Comparison of ENCODE assay signal across 1 cellular context in genomic region chr10:89644967-89645741, GRCh38.
TF ChIP-seq lines count a peak whose summit lies in the region.

Gene PANK1, minus strand, starts transcription at chr10:89645242. Its CDS starts 351 bp downstream, at chr10:89644891.

TF ChIP-seq in HepG2, 621 proteins besides CTCF, POLR2A, EP300 and RAD21 (continued from another document and continues in another):
- no peak for TF ChIP-seq ZBTB40 (IDR thresholded peaks at IDR 0.05)
- TF ChIP-seq ZBTB40 (CRISPR knock-in tag; IDR thresholded peaks at IDR 0.05) = 0 out of 2 replicates have a peak, but pooled peaks have one; percentile 11
- peak; percentile 74; the same call in 1 of the 2 replicates for TF ChIP-seq ZSCAN31 (CRISPR knock-in tag; IDR thresholded peaks at IDR 0.05; ENCODE audit: low read depth)
- TF ChIP-seq KDM1A (CRISPR knock-in tag; IDR thresholded peaks at IDR 0.05) = no peak
- no peak for TF ChIP-seq ZNF775 (CRISPR knock-in tag; IDR thresholded peaks at IDR 0.05; ENCODE audit: borderline replicate concordance)
- TF ChIP-seq SIX1 (CRISPR knock-in tag; IDR thresholded peaks at IDR 0.05; ENCODE audit: borderline replicate concordance) = 0 out of 2 replicates have a peak, but pooled peaks have one; percentile 39
- TF ChIP-seq ZNF318 (CRISPR knock-in tag; IDR thresholded peaks at IDR 0.05) = peak; percentile 23; the same call in 1 of the 2 replicates
- TF ChIP-seq ZKSCAN5 (CRISPR knock-in tag; IDR thresholded peaks at IDR 0.05) = 0 out of 2 replicates have a peak, but pooled peaks have one; percentile 12
- peak; percentile 50; the same call in 1 of the 2 replicates for TF ChIP-seq SALL1 (CRISPR knock-in tag; IDR thresholded peaks at IDR 0.05)
- peak; percentile 9; the same call in 1 of the 2 replicates for TF ChIP-seq ZNF501 (CRISPR knock-in tag; IDR thresholded peaks at IDR 0.05)
- TF ChIP-seq CBX5 (CRISPR knock-in tag; IDR thresholded peaks at IDR 0.05; ENCODE audit: borderline replicate concordance) = peak; percentile 18; the same call in 1 of the 2 replicates
- TF ChIP-seq ZNF205 (CRISPR knock-in tag; IDR thresholded peaks at IDR 0.05) = no peak
- TF ChIP-seq SKIL (CRISPR knock-in tag; IDR thresholded peaks at IDR 0.05; ENCODE audit: borderline replicate concordance) = 0 out of 2 replicates have a peak, but pooled peaks have one; percentile 27
- no peak for TF ChIP-seq ZNF234 (CRISPR knock-in tag; conservative IDR thresholded peaks at IDR 0.05)
- TF ChIP-seq ZXDC (CRISPR knock-in tag; IDR thresholded peaks at IDR 0.05) = peak; percentile 33; the same call in 1 of the 2 replicates
- no peak for TF ChIP-seq GATA4 (IDR thresholded peaks at IDR 0.05; ENCODE audit: borderline replicate concordance, low read depth)
- TF ChIP-seq NCOA5 (CRISPR knock-in tag; IDR thresholded peaks at IDR 0.05) = no peak
- TF ChIP-seq PAXIP1 (CRISPR knock-in tag; conservative IDR thresholded peaks at IDR 0.05) = no peak; the same call in 1 of the 2 replicates
- no peak for TF ChIP-seq STAT6 (CRISPR knock-in tag; IDR thresholded peaks at IDR 0.05; ENCODE audit: borderline replicate concordance)
